In genomic region chr19:22595422-22595821, GRCh38 we compare ENCODE assay signal across 22 cellular contexts. TPM values are rescaled to one million over a fixed set of nuclear protein-coding genes. Genes with fewer than 3 reads are reported as not detected.
"Had no signal": no experiment of that assay in that cellular context is flagged by ENCODE, and none has a peak within 500 bp of the region (broad histone marks: within the 10 kb centered on the region; RNA-seq: fewer than 3 reads in every experiment).

No MANE protein-coding gene starts in this region.

- H3K4me3 ChIP-seq: heart right ventricle, hepatocyte, left ventricle myocardium inferior, lung, right lobe of liver, skin epidermis, suprapubic skin, vagina had no signal

- DNase-seq: islet precursor cell; mesendoderm; naive B cell; stimulated activated CD4-positive, alpha-beta T cell treated with anti-CD3 and anti-CD28 coated beads, Interleukin-4, amount 100 ng/mL, for 24 hours; stimulated activated naive CD4-positive, alpha-beta T cell had no signal

- H3K27me3 Mint-ChIP-seq: natural killer cell treated with Interleukin-12 subunit alpha and Interleukin-12 subunit beta and Interleukin-15 and Interleukin-18, amount 100 ng/mL, for 72 hours; progenitor cell of endocrine pancreas; stimulated activated naive CD8-positive, alpha-beta T cell treated with anti-CD3 and anti-CD28 coated beads, Interleukin-15, Interleukin-2, amounts not matched to agents 100 ng/mL and 50 ng/mL, for 24 hours; type B pancreatic cell had no signal

- H3K9me3 ChIP-seq: right atrium auricular region, right lobe of liver, suprapubic skin, vagina had no signal

- H3K36me3 Mint-ChIP-seq: stimulated activated effector memory CD8-positive, alpha-beta T cell treated with anti-CD3 and anti-CD28 coated beads, Interleukin-12 subunit alpha, Interleukin-12 subunit beta, amount 100 ng/mL, for 72 hours; type B pancreatic cell had no signal

- H3K4me1 Mint-ChIP-seq: mesothelial cell of epicardium; naive B cell; stimulated activated effector memory CD8-positive, alpha-beta T cell treated with anti-CD3 and anti-CD28 coated beads, Interleukin-12 subunit alpha, Interleukin-12 subunit beta, amount 100 ng/mL, for 72 hours had no signal

- H3K27me3 ChIP-seq: hepatocyte, right atrium auricular region, right lobe of liver, suprapubic skin, tibial nerve, vagina had no signal

- H3K36me3 ChIP-seq: heart right ventricle, left ventricle myocardium inferior, right atrium auricular region, right lobe of liver, suprapubic skin, tibial nerve, vagina had no signal

- H3K27ac ChIP-seq: heart right ventricle, hepatocyte, left ventricle myocardium inferior, right atrium auricular region, right lobe of liver, skin epidermis, suprapubic skin, vagina had no signal

- H3K4me1 ChIP-seq: heart right ventricle, left ventricle myocardium inferior, right atrium auricular region, right lobe of liver, suprapubic skin, tibial nerve, vagina had no signal

- H3K4me3 Mint-ChIP-seq: mesothelial cell of epicardium; natural killer cell treated with Interleukin-12 subunit alpha and Interleukin-12 subunit beta and Interleukin-15 and Interleukin-18, amount 100 ng/mL, for 72 hours; stimulated activated effector memory CD8-positive, alpha-beta T cell treated with anti-CD3 and anti-CD28 coated beads, Interleukin-12 subunit alpha, Interleukin-12 subunit beta, amount 100 ng/mL, for 72 hours; stimulated activated naive CD8-positive, alpha-beta T cell treated with anti-CD3 and anti-CD28 coated beads, Interleukin-15, Interleukin-2, amounts not matched to agents 100 ng/mL and 50 ng/mL, for 24 hours; type B pancreatic cell had no signal

- ATAC-seq: natural killer cell treated with Interleukin-12 subunit alpha and Interleukin-12 subunit beta and Interleukin-15 and Interleukin-18, amount 100 ng/mL, for 72 hours; stimulated activated effector memory CD8-positive, alpha-beta T cell treated with anti-CD3 and anti-CD28 coated beads, Interleukin-12 subunit alpha, Interleukin-12 subunit beta, amount 100 ng/mL, for 72 hours had no signal

- H3K27ac Mint-ChIP-seq: mesothelial cell of epicardium; naive B cell; natural killer cell treated with Interleukin-12 subunit alpha and Interleukin-12 subunit beta and Interleukin-15 and Interleukin-18, amount 100 ng/mL, for 72 hours; progenitor cell of endocrine pancreas; stimulated activated effector memory CD8-positive, alpha-beta T cell treated with anti-CD3 and anti-CD28 coated beads, Interleukin-12 subunit alpha, Interleukin-12 subunit beta, amount 100 ng/mL, for 72 hours; stimulated activated naive CD8-positive, alpha-beta T cell treated with anti-CD3 and anti-CD28 coated beads, Interleukin-15, Interleukin-2, amounts not matched to agents 100 ng/mL and 50 ng/mL, for 24 hours; type B pancreatic cell had no signal

RNA-seq across cellular contexts. Expression of gene ZNF492, which starts 38.7 kb away (rescaled TPM):
- total RNA-seq: hepatocyte, mesothelial cell of epicardium, progenitor cell of endocrine pancreas, vagina had no signal
- polyA plus RNA-seq: hepatocyte, neural cell had no signal
